1 cellular context compared by ENCODE assay signal in genomic region chr3:27368831-27369607, GRCh38.
TF ChIP-seq lines count a peak whose summit lies in the region.

NEK10 (minus strand) TSS chr3:27369383; CDS start chr3:27352882, 16,501 bp downstream.

TF ChIP-seq in HepG2, 621 proteins besides CTCF, POLR2A, EP300 and RAD21 (continued from another document and continues in another):
- TF ChIP-seq ZNF280B (CRISPR knock-in tag; IDR thresholded peaks at IDR 0.05; ENCODE audit: borderline replicate concordance) (0 out of 2 replicates have a peak, but pooled peaks have one; percentile 76), RFX5 (IDR thresholded peaks at IDR 0.05; ENCODE audit: low read depth, low read length) (peak; percentile 96), ZNF382 (CRISPR knock-in tag; IDR thresholded peaks at IDR 0.05; ENCODE audit: borderline replicate concordance) (no peak), ZNF160 (CRISPR knock-in tag; IDR thresholded peaks at IDR 0.05) (no peak), BRCA1 (CRISPR knock-in tag; IDR thresholded peaks at IDR 0.05) (no peak), CSRNP1 (CRISPR knock-in tag; IDR thresholded peaks at IDR 0.05) (no peak; the same call in 1 of the 2 replicates), CBX2 (IDR thresholded peaks at IDR 0.05; ENCODE audit: low read depth, low read length) (no peak), CBX2 (CRISPR knock-in tag; IDR thresholded peaks at IDR 0.05; ENCODE audit: low read depth) (no peak), KLF16 (CRISPR knock-in tag; IDR thresholded peaks at IDR 0.05) (peak in 1 of 2 experiments; percentile 84; a peak in 1 of 4 replicates), ZNF24 (IDR thresholded peaks at IDR 0.05) (no peak), ISL2 (CRISPR knock-in tag; IDR thresholded peaks at IDR 0.05) (no peak), FIP1L1 (IDR thresholded peaks at IDR 0.05; ENCODE audit: borderline replicate concordance, insufficient read depth, low read depth, low read length) (no peak), FOXJ3 (CRISPR knock-in tag; IDR thresholded peaks at IDR 0.05; ENCODE audit: borderline replicate concordance) (no peak), PCBP1 (IDR thresholded peaks at IDR 0.05; ENCODE audit: borderline replicate concordance, low read depth, low read length) (no peak), ZNF678 (CRISPR knock-in tag; IDR thresholded peaks at IDR 0.05) (no peak), THAP9 (CRISPR knock-in tag; IDR thresholded peaks at IDR 0.05; ENCODE audit: borderline replicate concordance) (peak; percentile 53; the same call in 1 of the 2 replicates), WIZ (CRISPR knock-in tag; IDR thresholded peaks at IDR 0.05) (no peak; the same call in 1 of the 2 replicates), ZNF446 (CRISPR knock-in tag; IDR thresholded peaks at IDR 0.05) (no peak), PCBP2 (optimal IDR thresholded peaks at IDR 0.05; ENCODE audit: low read depth, low read length, poor library complexity, severe bottlenecking) (no peak), ZMAT5 (CRISPR knock-in tag; IDR thresholded peaks at IDR 0.05; ENCODE audit: borderline replicate concordance, low read depth) (no peak), ZNF343 (CRISPR knock-in tag; IDR thresholded peaks at IDR 0.05) (no peak), HNF4A (CRISPR knock-in tag; IDR thresholded peaks at IDR 0.05) (no peak), GATA4 (IDR thresholded peaks at IDR 0.05; ENCODE audit: borderline replicate concordance, low read depth) (no peak), ZBTB14 (CRISPR knock-in tag; IDR thresholded peaks at IDR 0.05) (0 out of 2 replicates have a peak, but pooled peaks have one; percentile 21), RXRB (CRISPR knock-in tag; IDR thresholded peaks at IDR 0.05; ENCODE audit: borderline replicate concordance) (peak; percentile 61; the same call in 1 of the 2 replicates), CERS6 (CRISPR knock-in tag; IDR thresholded peaks at IDR 0.05) (no peak), ZBTB20 (CRISPR knock-in tag; IDR thresholded peaks at IDR 0.05; ENCODE audit: borderline replicate concordance, low read depth) (no peak), ZNF275 (CRISPR knock-in tag; IDR thresholded peaks at IDR 0.05; ENCODE audit: borderline replicate concordance) (no peak), RNF2 (conservative IDR thresholded peaks at IDR 0.05; ENCODE audit: low read depth) (no peak), U2AF2 (IDR thresholded peaks at IDR 0.05; ENCODE audit: low read depth, low read length) (peak; percentile 98), AGO1 (IDR thresholded peaks at IDR 0.05; ENCODE audit: low read depth, low read length, poor library complexity, severe bottlenecking) (no peak), THAP7 (CRISPR knock-in tag; IDR thresholded peaks at IDR 0.05) (no peak), ZNF562 (CRISPR knock-in tag; IDR thresholded peaks at IDR 0.05; ENCODE audit: borderline replicate concordance) (no peak), ZNF484 (CRISPR knock-in tag; IDR thresholded peaks at IDR 0.05; ENCODE audit: borderline replicate concordance, low read depth) (no peak), ZNF407 (CRISPR knock-in tag; IDR thresholded peaks at IDR 0.05; ENCODE audit: not compliant biosample characterization) (no peak), NR2C2 (CRISPR knock-in tag; IDR thresholded peaks at IDR 0.05; ENCODE audit: borderline replicate concordance) (0 out of 2 replicates have a peak, but pooled peaks have one; percentile 35), BRF2 (CRISPR knock-in tag; IDR thresholded peaks at IDR 0.05) (no peak), KDM6A (CRISPR knock-in tag; IDR thresholded peaks at IDR 0.05; ENCODE audit: low read depth) (no peak), SIN3B (IDR thresholded peaks at IDR 0.05; ENCODE audit: low read length) (peak; percentile 65), ZNF761 (CRISPR knock-in tag; conservative IDR thresholded peaks at IDR 0.05) (no peak), ZNF749 (CRISPR knock-in tag; IDR thresholded peaks at IDR 0.05; ENCODE audit: borderline replicate concordance) (no peak), ZNF777 (CRISPR knock-in tag; IDR thresholded peaks at IDR 0.05) (peak; percentile 97), NPAS2 (CRISPR knock-in tag; IDR thresholded peaks at IDR 0.05; ENCODE audit: borderline replicate concordance) (no peak), ZNF780A (CRISPR knock-in tag; IDR thresholded peaks at IDR 0.05) (no peak)
